In the genomic region with DNA sequence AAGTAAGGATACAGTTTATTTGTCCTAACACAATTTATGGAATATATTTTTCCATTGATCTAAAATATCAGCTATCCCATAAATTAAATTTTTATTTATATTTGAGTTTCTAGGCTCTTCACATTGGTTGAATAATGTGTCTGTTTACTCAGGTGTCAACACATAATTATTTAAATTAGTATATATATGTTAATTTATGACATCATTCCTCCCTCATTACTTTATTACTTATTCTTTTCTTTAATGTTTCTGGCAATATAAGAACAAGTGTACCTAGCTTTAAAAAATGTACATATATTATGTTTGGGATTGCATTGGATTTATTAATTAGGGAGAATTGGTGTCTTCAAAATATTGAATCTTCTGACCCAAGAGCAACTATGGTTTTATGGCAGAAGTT, we compare ENCODE assay signal across 1 cellular context.
TF ChIP-seq lines count a peak whose summit lies in the region.

No MANE protein-coding gene starts in this region.

TF ChIP-seq in HepG2, 621 proteins besides CTCF, POLR2A, EP300 and RAD21 (continued from another document):
- TF ChIP-seq ZNF281 (CRISPR knock-in tag; IDR thresholded peaks at IDR 0.05; ENCODE audit: borderline replicate concordance) (no peak), ZNF335 (CRISPR knock-in tag; IDR thresholded peaks at IDR 0.05) (no peak)
